In the genomic region with DNA sequence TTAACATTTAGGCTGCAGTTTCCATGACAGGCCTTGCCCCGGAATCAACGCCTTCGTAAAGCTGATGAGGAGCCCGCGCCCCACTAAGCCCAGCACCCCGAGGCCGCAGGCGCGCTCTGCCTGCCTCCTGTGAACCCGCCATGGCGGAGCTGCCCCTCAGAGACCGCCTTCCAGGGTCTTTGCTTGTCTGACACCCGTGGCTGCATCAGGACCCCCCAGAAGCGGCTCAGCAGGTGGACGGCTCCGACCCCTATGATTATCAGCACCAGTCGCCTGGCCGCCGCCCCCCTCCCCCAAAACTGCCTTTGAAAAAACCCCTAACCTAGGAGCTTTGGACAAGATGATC, we compare ENCODE assay signal across 6 cellular contexts. TPM values are rescaled to one million over a fixed set of nuclear protein-coding genes. Genes with fewer than 3 reads are reported as not detected.
DNase-seq lines count a peak whose midpoint lies in the region; ATAC-seq and TF ChIP-seq lines count a peak whose summit lies in the region.

No MANE protein-coding gene starts in this region.

- peaks cover 49% of the 10 kb centered on the region for H3K36me3 Mint-ChIP-seq in CD4-positive, alpha-beta T cell (ENCODE audit: low read depth)
- peaks cover 29% of the 10 kb centered on the region for H3K36me3 Mint-ChIP-seq in activated T-helper 1 cell treated with anti-CD3 and anti-CD28 coated beads, Interleukin-12 subunit alpha, Interleukin-12 subunit beta, Interleukin-2, Interleukin-4 antibody, amounts not matched to agents 30 ng/mL and 10 ng/mL and 1 ng/mL, durations not matched to agents 14 hours and 24 hours and 36 hours (ENCODE audit: low read depth)
- peaks cover 8% of the 10 kb centered on the region for H3K36me3 Mint-ChIP-seq in memory B cell

- H3K27ac Mint-ChIP-seq in CD4-positive, alpha-beta T cell, result peak overlapping the region; percentile 71
- peak overlapping the region; percentile 58 for H3K27ac Mint-ChIP-seq in activated T-helper 1 cell treated with anti-CD3 and anti-CD28 coated beads, Interleukin-12 subunit alpha, Interleukin-12 subunit beta, Interleukin-2, Interleukin-4 antibody, amounts not matched to agents 30 ng/mL and 10 ng/mL and 1 ng/mL, durations not matched to agents 14 hours and 24 hours and 36 hours
- peak overlapping the region; percentile 41 for H3K27ac Mint-ChIP-seq in memory B cell

- DNase-seq in CD4-positive, alpha-beta T cell, result no peak
- DNase-seq in activated T-helper 1 cell treated with anti-CD3 and anti-CD28 coated beads, Interleukin-12 subunit alpha, Interleukin-12 subunit beta, Interleukin-2, Interleukin-4 antibody, amounts not matched to agents 30 ng/mL and 10 ng/mL and 1 ng/mL, durations not matched to agents 14 hours and 24 hours and 36 hours (ENCODE audit: low spot score), result no peak
- DNase-seq in memory B cell (ENCODE audit: low spot score in 2 of 2), result no peak
- DNase-seq in germinal center (ENCODE audit: low spot score), result no peak
- no peak for DNase-seq in stimulated activated naive CD4-positive, alpha-beta T cell (lab: John Stamatoyannopoulos, UW)

- no peak overlapping the region for H3K27ac ChIP-seq in CD4-positive, alpha-beta T cell (ENCODE audit: low read depth, low read length)

- peak overlapping the region; percentile 79 for H3K4me3 Mint-ChIP-seq in CD4-positive, alpha-beta T cell
- peak overlapping the region; percentile 88 for H3K4me3 Mint-ChIP-seq in activated T-helper 1 cell treated with anti-CD3 and anti-CD28 coated beads, Interleukin-12 subunit alpha, Interleukin-12 subunit beta, Interleukin-2, Interleukin-4 antibody, amounts not matched to agents 30 ng/mL and 10 ng/mL and 1 ng/mL, durations not matched to agents 14 hours and 24 hours and 36 hours
- H3K4me3 Mint-ChIP-seq in memory B cell, result peak overlapping the region; percentile 74

- H3K9me3 Mint-ChIP-seq in CD4-positive, alpha-beta T cell, result no peaks in the 10 kb centered on the region
- no peaks in the 10 kb centered on the region for H3K9me3 Mint-ChIP-seq in activated T-helper 1 cell treated with anti-CD3 and anti-CD28 coated beads, Interleukin-12 subunit alpha, Interleukin-12 subunit beta, Interleukin-2, Interleukin-4 antibody, amounts not matched to agents 30 ng/mL and 10 ng/mL and 1 ng/mL, durations not matched to agents 14 hours and 24 hours and 36 hours
- no peaks in the 10 kb centered on the region for H3K9me3 Mint-ChIP-seq in memory B cell

- POLR2A ChIA-PET in CD4-positive, alpha-beta T cell (lab: Charles Lee), result interaction anchor here (0.6 to 1.6 kb wide), 5 partner anchors 9 to 44 kb away, joined by 3 to 8 read pairs (median 4); partner anchors contain the start of genes EHMT1 and MRPL41

- ATAC-seq in CD4-positive, alpha-beta T cell (ENCODE audit: poor library complexity), result no peak
- ATAC-seq in memory B cell (ENCODE audit: low read depth) (no peak), HG02884 (IDR thresholded peaks at IDR 0.05; ENCODE audit: unreplicated experiment) (no peak)

- no peaks in the 10 kb centered on the region for H3K9me3 ChIP-seq in CD4-positive, alpha-beta T cell (ENCODE audit: control insufficient read depth, low read length)

- no peaks in the 10 kb centered on the region for H3K27me3 ChIP-seq in CD4-positive, alpha-beta T cell (ENCODE audit: control insufficient read depth, insufficient read depth, low read length)

- peaks cover 30% of the 10 kb centered on the region for H3K4me1 Mint-ChIP-seq in CD4-positive, alpha-beta T cell (ENCODE audit: low read depth)
- peaks cover 32% of the 10 kb centered on the region for H3K4me1 Mint-ChIP-seq in activated T-helper 1 cell treated with anti-CD3 and anti-CD28 coated beads, Interleukin-12 subunit alpha, Interleukin-12 subunit beta, Interleukin-2, Interleukin-4 antibody, amounts not matched to agents 30 ng/mL and 10 ng/mL and 1 ng/mL, durations not matched to agents 14 hours and 24 hours and 36 hours (ENCODE audit: low read depth)
- peaks cover 24% of the 10 kb centered on the region for H3K4me1 Mint-ChIP-seq in memory B cell

- no peaks in the 10 kb centered on the region for H3K27me3 Mint-ChIP-seq in CD4-positive, alpha-beta T cell
- no peaks in the 10 kb centered on the region for H3K27me3 Mint-ChIP-seq in activated T-helper 1 cell treated with anti-CD3 and anti-CD28 coated beads, Interleukin-12 subunit alpha, Interleukin-12 subunit beta, Interleukin-2, Interleukin-4 antibody, amounts not matched to agents 30 ng/mL and 10 ng/mL and 1 ng/mL, durations not matched to agents 14 hours and 24 hours and 36 hours (ENCODE audit: insufficient read depth)
- H3K27me3 Mint-ChIP-seq in memory B cell, result no peaks in the 10 kb centered on the region

- no peak for TF ChIP-seq CTCF in CD4-positive, alpha-beta T cell (IDR thresholded peaks at IDR 0.05)

- CTCF ChIA-PET in CD4-positive, alpha-beta T cell (lab: Charles Lee), result interaction anchor here (1.1 to 2.2 kb wide), 6 partner anchors 12 to 1216 kb away, joined by 3 to 7 read pairs (median 5); partner anchors contain the start of genes DNLZ, MRPL41 and PNPLA7

- intact Hi-C loops in CD4-positive, alpha-beta T cell (cut with DNase I, micrococcal nuclease), result loop anchor here in 1 of 2 experiments (5.0 kb wide), 1 partner anchor 157 kb away; the partner anchor contains the start of genes EXD3 and NOXA1
- intact Hi-C loops in activated T-helper 1 cell treated with anti-CD3 and anti-CD28 coated beads, Interleukin-12 subunit alpha, Interleukin-12 subunit beta, Interleukin-2, Interleukin-4 antibody, amounts not matched to agents 30 ng/mL and 10 ng/mL and 1 ng/mL, durations not matched to agents 14 hours and 24 hours and 36 hours (cut with micrococcal nuclease), result loop anchor here (1.0 to 2.0 kb wide), 4 partner anchors 11 to 39 kb away; partner anchors contain the start of genes ARRDC1, MRPL41, PNPLA7 and ZMYND19

RNA-seq across cellular contexts. Expression of gene DPH7, which starts 0.5 kb away (rescaled TPM):
- total RNA-seq in CD4-positive, alpha-beta T cell, result 10 to 100 TPM; 36.4 to 36.8 TPM
- 50.3 and 52.1 TPM in 2 replicates for total RNA-seq in activated T-helper 1 cell treated with anti-CD3 and anti-CD28 coated beads, Interleukin-12 subunit alpha, Interleukin-12 subunit beta, Interleukin-2, Interleukin-4 antibody, amounts not matched to agents 30 ng/mL and 10 ng/mL and 1 ng/mL, durations not matched to agents 14 hours and 24 hours and 36 hours

RNA-seq across cellular contexts. Expression of gene ZMYND19, which starts 11.1 kb away (rescaled TPM):
- 10 to 100 TPM in 1 of 2 experiments, 1 to 10 TPM in 1; 8.6 to 11.3 TPM for total RNA-seq in CD4-positive, alpha-beta T cell
- 88.2 and 94.9 TPM in 2 replicates for total RNA-seq in activated T-helper 1 cell treated with anti-CD3 and anti-CD28 coated beads, Interleukin-12 subunit alpha, Interleukin-12 subunit beta, Interleukin-2, Interleukin-4 antibody, amounts not matched to agents 30 ng/mL and 10 ng/mL and 1 ng/mL, durations not matched to agents 14 hours and 24 hours and 36 hours

RNA-seq across cellular contexts. Expression of gene ARRDC1, which starts 26.3 kb away (rescaled TPM):
- 10 to 100 TPM; 45.5 to 50.7 TPM for total RNA-seq in CD4-positive, alpha-beta T cell
- 65.7 and 70.3 TPM in 2 replicates for total RNA-seq in activated T-helper 1 cell treated with anti-CD3 and anti-CD28 coated beads, Interleukin-12 subunit alpha, Interleukin-12 subunit beta, Interleukin-2, Interleukin-4 antibody, amounts not matched to agents 30 ng/mL and 10 ng/mL and 1 ng/mL, durations not matched to agents 14 hours and 24 hours and 36 hours

RNA-seq across cellular contexts. Expression of gene MRPL41, which starts 27.6 kb away (rescaled TPM):
- 10 to 100 TPM; 49.3 to 52.5 TPM for total RNA-seq in CD4-positive, alpha-beta T cell
- total RNA-seq in activated T-helper 1 cell treated with anti-CD3 and anti-CD28 coated beads, Interleukin-12 subunit alpha, Interleukin-12 subunit beta, Interleukin-2, Interleukin-4 antibody, amounts not matched to agents 30 ng/mL and 10 ng/mL and 1 ng/mL, durations not matched to agents 14 hours and 24 hours and 36 hours, result 53.8 and 56.0 TPM in 2 replicates

RNA-seq across cellular contexts. Expression of gene PNPLA7, which starts 29.0 kb away (rescaled TPM):
- total RNA-seq in CD4-positive, alpha-beta T cell, result 1 to 10 TPM; 7.8 to 8.4 TPM
- 0.71 and 1.2 TPM in 2 replicates for total RNA-seq in activated T-helper 1 cell treated with anti-CD3 and anti-CD28 coated beads, Interleukin-12 subunit alpha, Interleukin-12 subunit beta, Interleukin-2, Interleukin-4 antibody, amounts not matched to agents 30 ng/mL and 10 ng/mL and 1 ng/mL, durations not matched to agents 14 hours and 24 hours and 36 hours
